In genomic region chr19:10102787-10103236, GRCh38 we compare ENCODE assay signal across 10 cellular contexts. TPM values are rescaled to one million over a fixed set of nuclear protein-coding genes. Genes with fewer than 3 reads are reported as not detected.
DNase-seq lines count a peak whose midpoint lies in the region; ATAC-seq and TF ChIP-seq lines count a peak whose summit lies in the region.
"Had no signal": no experiment of that assay in that cellular context is flagged by ENCODE, and none has a peak within 500 bp of the region (broad histone marks: within the 10 kb centered on the region; RNA-seq: fewer than 3 reads in every experiment).

No MANE protein-coding gene starts in this region.

- H3K9me2 ChIP-seq in OCI-LY7 (ENCODE audit: insufficient read depth, low read length): no peaks in the 10 kb centered on the region

- intact Hi-C loops in OCI-LY7 (cut with micrococcal nuclease; ENCODE audit: unreplicated experiment): loop anchor here (10.0 kb wide), 2 partner anchors 132 to 302 kb away; partner anchors contain the start of genes CDC37 and S1PR2

- peak overlapping the region in 1 of 2 experiments; percentile 31 for H3K14ac ChIP-seq in mesenchymal stem cell (ENCODE audit: low read length in 2 of 2)

- H2BK5ac ChIP-seq in mesenchymal stem cell (ENCODE audit: low read depth, low read length, poor library complexity, severe bottlenecking): no peak overlapping the region

- no peak overlapping the region for H2AK5ac ChIP-seq in mesenchymal stem cell (ENCODE audit: low read length, severe bottlenecking)

- no peaks in the 10 kb centered on the region for H4K20me1 ChIP-seq in OCI-LY7 (ENCODE audit: insufficient read depth, low read length)

- peaks cover 6% of the 10 kb centered on the region for H3K79me1 ChIP-seq in mesenchymal stem cell (replicated peaks; ENCODE audit: low read length, poor library complexity, severe bottlenecking)

- BruUV-seq in OCI-LY7 (replicated peaks; lab: Mats Ljungman, UMichigan): no TSS peak

- no peak overlapping the region for H2BK12ac ChIP-seq in mesenchymal stem cell (ENCODE audit: low read length in 2 of 2)

- TF ChIP-seq CTCF in GM10266 (IDR thresholded peaks at IDR 0.05; ENCODE audit: control insufficient read depth, insufficient read depth, low read depth, missing control alignments) (no peak), OCI-LY7 (conservative IDR thresholded peaks at IDR 0.05; ENCODE audit: low read length) (no peak), omental fat pad (IDR thresholded peaks at IDR 0.05) (no peak), RWPE1 (conservative IDR thresholded peaks at IDR 0.05; ENCODE audit: low read depth) (no peak)

- H3K4me1 ChIP-seq in OCI-LY7 (ENCODE audit: insufficient read depth, low read length, poor library complexity, severe bottlenecking) (peaks cover 60% of the 10 kb centered on the region), mesenchymal stem cell (ENCODE audit: control insufficient read depth, insufficient read depth, low read depth, low read length) (peaks cover 12% of the 10 kb centered on the region)

- no peak overlapping the region for H3K18ac ChIP-seq in mesenchymal stem cell (ENCODE audit: low read depth in 1 of 2, low read length in 2 of 2)

- H3K4ac ChIP-seq in mesenchymal stem cell (ENCODE audit: low read depth in 1 of 2, low read length in 2 of 2): no peak overlapping the region

- H3K4me3 ChIP-seq in OCI-LY7 (ENCODE audit: low read depth, low read length, poor library complexity, severe bottlenecking) (peak overlapping the region; percentile 62), mesenchymal stem cell (ENCODE audit: insufficient read depth in 1 of 2, low read depth in 1 of 2, low read length in 2 of 2) (no peak overlapping the region)
- H3K4me3 ChIP-seq: heart left ventricle, psoas muscle had no signal

- H3K36me3 ChIP-seq in OCI-LY7 (ENCODE audit: insufficient read depth, low read length): peaks cover 13% of the 10 kb centered on the region
- H3K36me3 ChIP-seq in mesenchymal stem cell (ENCODE audit: control insufficient read depth in 1 of 2, insufficient read depth in 2 of 2, low read depth in 1 of 2, low read length in 2 of 2): peaks cover 6 to 7% of the 10 kb centered on the region in 2 experiments

- no peak overlapping the region for H4K8ac ChIP-seq in mesenchymal stem cell (ENCODE audit: low read length)

- H3K9ac ChIP-seq in mesenchymal stem cell (ENCODE audit: low read length): no peak overlapping the region

- peak overlapping the region; percentile 83 for H3K4me2 ChIP-seq in OCI-LY7 (ENCODE audit: low read length)
- H3K4me2 ChIP-seq in mesenchymal stem cell (ENCODE audit: low read length, poor library complexity, severe bottlenecking): no peak overlapping the region

- peaks cover 15% of the 10 kb centered on the region for H3K79me2 ChIP-seq in OCI-LY7 (ENCODE audit: insufficient read depth, low read depth, low read length)

- 75% methylated on average over 7 of the region's 7 CpGs for WGBS in mesenchymal stem cell

- POLR2A ChIA-PET in OCI-LY7 (lab: Charles Lee) (interaction anchor here (0.6 to 1.3 kb wide), 3 partner anchors 11 to 353 kb away, joined by 3 to 6 read pairs (median 4); no protein-coding TSS in a partner anchor), RWPE1 (lab: Yijun Ruan, JAX; ENCODE audit: low non-redundant PET) (no interaction called here)

- H3K27me3 ChIP-seq in mesenchymal stem cell (ENCODE audit: control insufficient read depth in 1 of 2, insufficient read depth in 1 of 2, low read length in 2 of 2): peaks cover 0 to 4% of the 10 kb centered on the region in 2 experiments
- H3K27me3 ChIP-seq: heart left ventricle had no signal

- no peak overlapping the region for H4K91ac ChIP-seq in mesenchymal stem cell (ENCODE audit: low read length)

- H2BK120ac ChIP-seq in mesenchymal stem cell (ENCODE audit: low read depth, low read length): no peak overlapping the region

- H3K27ac ChIP-seq in OCI-LY7 (ENCODE audit: low read depth, low read length, poor library complexity, severe bottlenecking) (peak overlapping the region; percentile 87), mesenchymal stem cell (ENCODE audit: low read length, poor library complexity, severe bottlenecking) (no peak overlapping the region), RWPE1 (no peak overlapping the region)
- H3K27ac ChIP-seq: psoas muscle had no signal

- no peak overlapping the region for H2BK15ac ChIP-seq in mesenchymal stem cell (ENCODE audit: low read depth, poor library complexity, severe bottlenecking)

- H2AFZ ChIP-seq in OCI-LY7 (ENCODE audit: low read length) (peak overlapping the region; percentile 35; the same call in 1 of the 2 replicates), mesenchymal stem cell (ENCODE audit: low read depth, low read length) (peak overlapping the region; percentile 51)

- CTCF ChIA-PET in OCI-LY7 (lab: Charles Lee; ENCODE audit: unreplicated experiment) (no interaction called here), RWPE1 (lab: Yijun Ruan, JAX) (interaction anchor here (0.6 kb wide), 1 partner anchor 36 kb away, joined by 4 read pairs; no protein-coding TSS in a partner anchor)

- peak overlapping the region in 1 of 2 experiments; percentile 31 for H3K23ac ChIP-seq in mesenchymal stem cell (ENCODE audit: low read length in 2 of 2)

- ATAC-seq in GM21619 (IDR thresholded peaks at IDR 0.05; ENCODE audit: unreplicated experiment) (peak; percentile 27), omental fat pad (ENCODE audit: low FRiP score) (no peak)
- ATAC-seq: heart left ventricle, psoas muscle had no signal

- H3K9me3 ChIP-seq in OCI-LY7 (ENCODE audit: low read length) (no peaks in the 10 kb centered on the region), mesenchymal stem cell (ENCODE audit: control insufficient read depth, low read length) (no peaks in the 10 kb centered on the region)
- H3K9me3 ChIP-seq: heart left ventricle, psoas muscle had no signal

- DNase-seq in GM10266 (ENCODE audit: extremely low spot score) (peak; percentile 76), OCI-LY7 (ENCODE audit: low spot score) (peak; percentile 62), mesenchymal stem cell (no peak), NCI-H446 (lab: John Stamatoyannopoulos, UW) (no peak), NCI-H1436 treated with DMSO at 0.1 percent for 48 hours (lab: John Stamatoyannopoulos, UW) (no peak), omental fat pad (ENCODE audit: low spot score) (no peak), RWPE1 (ENCODE audit: low spot score) (no peak)
- DNase-seq: psoas muscle had no signal

RNA-seq across cellular contexts. Expression of gene ANGPTL6, which starts 0.3 kb away (rescaled TPM):
- 7.3 and 8.4 TPM in 2 replicates for total RNA-seq in OCI-LY7 (2014; rRNA removed; shearing (Covaris generic))
- total RNA-seq in OCI-LY7 (2022): 8.3 and 10.1 TPM in 2 replicates
- polyA plus RNA-seq in mesenchymal stem cell (2013, experiment 1 of 2): 0.11 TPM
- 0.16 TPM for polyA plus RNA-seq in mesenchymal stem cell (2013, experiment 2 of 2)
- under 1 TPM in 3 of 4 donors, not detected in 1; 0.31 to 0.84 (median 0.37) TPM for total RNA-seq in omental fat pad
- total RNA-seq: psoas muscle had no signal

RNA-seq across cellular contexts. Expression of gene PPAN, which starts 3.4 kb away (rescaled TPM):
- total RNA-seq in OCI-LY7 (2014; rRNA removed; shearing (Covaris generic)): 77.1 and 85.8 TPM in 2 replicates
- 88.3 and 116 TPM in 2 replicates for total RNA-seq in OCI-LY7 (2022)
- 15.8 TPM for polyA plus RNA-seq in mesenchymal stem cell (2013, experiment 1 of 2)
- polyA plus RNA-seq in mesenchymal stem cell (2013, experiment 2 of 2): 15.0 TPM
- total RNA-seq in omental fat pad: 10 to 100 TPM; 25.0 to 79.7 (median 32.0) TPM

RNA-seq across cellular contexts. Expression of gene P2RY11, which starts 8.7 kb away (rescaled TPM):
- 8.8 and 11.9 TPM in 2 replicates for total RNA-seq in OCI-LY7 (2014; rRNA removed; shearing (Covaris generic))
- total RNA-seq in OCI-LY7 (2022) (31.1 and 43.3 TPM in 2 replicates), omental fat pad (10 to 100 TPM in 1 of 4 donors, 1 to 10 TPM in 3; 2.7 to 18.7 (median 4.7) TPM)
- 3.2 TPM for polyA plus RNA-seq in mesenchymal stem cell (2013, experiment 1 of 2)
- polyA plus RNA-seq in mesenchymal stem cell (2013, experiment 2 of 2): 3.4 TPM

RNA-seq across cellular contexts. Expression of gene SHFL, which starts 16.7 kb away (rescaled TPM):
- 21.9 and 32.9 TPM in 2 replicates for total RNA-seq in OCI-LY7 (2014; rRNA removed; shearing (Covaris generic))
- 28.5 and 30.9 TPM in 2 replicates for total RNA-seq in OCI-LY7 (2022)
- 41.6 TPM for polyA plus RNA-seq in mesenchymal stem cell (2013, experiment 1 of 2)
- polyA plus RNA-seq in mesenchymal stem cell (2013, experiment 2 of 2): 41.6 TPM
- 10 to 100 TPM; 20.7 to 36.7 (median 27.7) TPM for total RNA-seq in omental fat pad

RNA-seq across cellular contexts. Expression of gene EIF3G, which starts 16.9 kb away (rescaled TPM):
- 255 and 287 TPM in 2 replicates for total RNA-seq in OCI-LY7 (2014; rRNA removed; shearing (Covaris generic))
- 256 TPM in 2 replicates for total RNA-seq in OCI-LY7 (2022)
- polyA plus RNA-seq in mesenchymal stem cell (2013, experiment 1 of 2): 167 TPM
- 162 TPM for polyA plus RNA-seq in mesenchymal stem cell (2013, experiment 2 of 2)
- 100 to 1,000 TPM; 223 to 282 (median 242) TPM for total RNA-seq in omental fat pad

Comparison
In these comparisons a context has a peak if more than half of its experiments do, and no peak if none do; other contexts are left out.
1. DNase-seq: peak in GM10266 (single experiment) and OCI-LY7 (single experiment); none in mesenchymal stem cell (single experiment), NCI-H446 (0 of 2), NCI-H1436 treated with DMSO at 0.1 percent for 48 hours (single experiment), omental fat pad (single experiment) and RWPE1 (single experiment).
2. RNA of gene ANGPTL6, which starts 0.3 kb away (total RNA-seq): 7.3 to 10.1 TPM in OCI-LY7; 0.31 to 0.84 TPM in omental fat pad; every median in the first group is over 4 times any median in the second.